ENCODE assay signal across 10 cellular contexts in genomic region chr17:76716834-76717205, GRCh38. TPM values are rescaled to one million over a fixed set of nuclear protein-coding genes. Genes with fewer than 3 reads are reported as not detected.
DNase-seq lines count a peak whose midpoint lies in the region; ATAC-seq and TF ChIP-seq lines count a peak whose summit lies in the region.
"Had no signal": no experiment of that assay in that cellular context is flagged by ENCODE, and none has a peak within 500 bp of the region (broad histone marks: within the 10 kb centered on the region; RNA-seq: fewer than 3 reads in every experiment).

No MANE protein-coding gene starts in this region.

- no peaks in the 10 kb centered on the region for H3K9me3 ChIP-seq in fibroblast of lung (ENCODE audit: control insufficient read depth, insufficient read depth, low read depth, low read length)

- TF ChIP-seq CTCF in fibroblast of lung (conservative IDR thresholded peaks at IDR 0.05 in 1 of 2, IDR thresholded peaks at IDR 0.05 in 1 of 2; ENCODE audit: low read depth in 1 of 2, low read length in 2 of 2): no peak

- no peaks in the 10 kb centered on the region for H3K27me3 ChIP-seq in fibroblast of lung (ENCODE audit: control insufficient read depth, insufficient read depth, low read length)

- H3K4me3 ChIP-seq in fibroblast of lung (replicated peaks in 1 of 4; ENCODE audit: control extremely low read depth in 1 of 4, insufficient read depth in 1 of 4, low read depth in 3 of 4, low read length in 4 of 4) (no peak overlapping the region), skin epidermis (no peak overlapping the region)

- DNase-seq in GM04504 (ENCODE audit: low read depth): peak; percentile 80
- DNase-seq in T1000 (lab: John Stamatoyannopoulos, UW): peak; percentile 9
- peak; percentile 84 to 97 for DNase-seq in fibroblast of lung (ENCODE audit: low read depth in 2 of 2)
- DNase-seq in 8988T: no peak
- DNase-seq in DMS53 treated with DMSO at 0.1 percent for 48 hours (lab: John Stamatoyannopoulos, UW; ENCODE audit: unreplicated experiment): no peak
- DNase-seq: activated CD4-positive, alpha-beta T cell treated with anti-CD3 and anti-CD28 coated beads, Interleukin-2, amount 50 U/mL, for 1 hour; retina had no signal

- ATAC-seq in GM19452 (IDR thresholded peaks at IDR 0.05; ENCODE audit: unreplicated experiment): no peak
- no peak for ATAC-seq in HG03135 (IDR thresholded peaks at IDR 0.05; ENCODE audit: unreplicated experiment)

- no peak overlapping the region for H3K4me2 ChIP-seq in fibroblast of lung (ENCODE audit: extremely low read depth, insufficient read depth, low read length)

- H3K4me1 ChIP-seq in fibroblast of lung (ENCODE audit: control insufficient read depth, extremely low read depth, insufficient read depth, low read length): peaks cover 16% of the 10 kb centered on the region

- peaks cover 9% of the 10 kb centered on the region for H3K79me2 ChIP-seq in fibroblast of lung (ENCODE audit: control insufficient read depth, insufficient read depth, low read length)

- H3K27ac ChIP-seq in fibroblast of lung (ENCODE audit: insufficient read depth, low read length): peak overlapping the region; percentile 95
- peak overlapping the region in 17 of 21 experiments; percentile 2 to 84 (median 62) for H3K27ac ChIP-seq in skin epidermis

- H4K20me1 ChIP-seq in fibroblast of lung (ENCODE audit: control insufficient read depth, extremely low read depth, insufficient read depth, low read length): no peaks in the 10 kb centered on the region

- H3K36me3 ChIP-seq in fibroblast of lung (ENCODE audit: control insufficient read depth, insufficient read depth, low read length): peaks cover 22% of the 10 kb centered on the region

- H2AFZ ChIP-seq in fibroblast of lung (ENCODE audit: low read length): no peak overlapping the region

- no peak overlapping the region for H3K9ac ChIP-seq in fibroblast of lung (ENCODE audit: insufficient read depth, low read length)

RNA-seq across cellular contexts. Expression of gene MXRA7, which starts 6.1 kb away (rescaled TPM):
- total RNA-seq in fibroblast of lung: 127 and 142 TPM in 2 replicates
- 215 and 307 TPM in 2 replicates for polyA plus RNA-seq in fibroblast of lung
- 189 and 250 TPM in 2 replicates for polyA plus RNA-seq in fibroblast of lung (2012)
- 200 and 284 TPM in 2 replicates for polyA minus RNA-seq in fibroblast of lung (ENCODE audit: low replicate concordance)

RNA-seq across cellular contexts. Expression of gene JMJD6, which starts 9.6 kb away (rescaled TPM):
- total RNA-seq in fibroblast of lung: 13.6 and 16.2 TPM in 2 replicates
- polyA plus RNA-seq in fibroblast of lung: 16.5 and 17.7 TPM in 2 replicates
- polyA plus RNA-seq in fibroblast of lung (2012): 36.7 and 39.6 TPM in 2 replicates
- polyA minus RNA-seq in fibroblast of lung (ENCODE audit: low replicate concordance): 32.0 and 51.9 TPM in 2 replicates

RNA-seq across cellular contexts. Expression of gene METTL23, which starts 9.8 kb away (rescaled TPM):
- 21.1 and 26.4 TPM in 2 replicates for total RNA-seq in fibroblast of lung
- polyA plus RNA-seq in fibroblast of lung: 34.5 and 35.1 TPM in 2 replicates
- polyA plus RNA-seq in fibroblast of lung (2012): 28.1 and 31.8 TPM in 2 replicates
- polyA minus RNA-seq in fibroblast of lung (ENCODE audit: low replicate concordance): 9.5 and 15.8 TPM in 2 replicates

RNA-seq across cellular contexts. Expression of gene SRSF2, which starts 20.3 kb away (rescaled TPM):
- 59.6 and 77.5 TPM in 2 replicates for total RNA-seq in fibroblast of lung
- 203 and 238 TPM in 2 replicates for polyA plus RNA-seq in fibroblast of lung
- 156 and 211 TPM in 2 replicates for polyA plus RNA-seq in fibroblast of lung (2012)
- 72.2 and 86.0 TPM in 2 replicates for polyA minus RNA-seq in fibroblast of lung (ENCODE audit: low replicate concordance)

RNA-seq across cellular contexts. Expression of gene MFSD11, which starts 21.1 kb away (rescaled TPM):
- total RNA-seq in fibroblast of lung: 15.7 and 31.4 TPM in 2 replicates
- 20.1 and 22.4 TPM in 2 replicates for polyA plus RNA-seq in fibroblast of lung
- 14.7 and 15.3 TPM in 2 replicates for polyA plus RNA-seq in fibroblast of lung (2012)
- polyA minus RNA-seq in fibroblast of lung (ENCODE audit: low replicate concordance): 15.4 and 23.3 TPM in 2 replicates

Comparison
In these comparisons a context has a peak if more than half of its experiments do, and no peak if none do; other contexts are left out.
1. DNase-seq: peak in GM04504 (single experiment), T1000 (single experiment) and fibroblast of lung (2 of 2); none in 8988T (single experiment) and DMS53 treated with DMSO at 0.1 percent for 48 hours (single experiment).